9 cellular contexts compared by ENCODE assay signal in the genomic region with DNA sequence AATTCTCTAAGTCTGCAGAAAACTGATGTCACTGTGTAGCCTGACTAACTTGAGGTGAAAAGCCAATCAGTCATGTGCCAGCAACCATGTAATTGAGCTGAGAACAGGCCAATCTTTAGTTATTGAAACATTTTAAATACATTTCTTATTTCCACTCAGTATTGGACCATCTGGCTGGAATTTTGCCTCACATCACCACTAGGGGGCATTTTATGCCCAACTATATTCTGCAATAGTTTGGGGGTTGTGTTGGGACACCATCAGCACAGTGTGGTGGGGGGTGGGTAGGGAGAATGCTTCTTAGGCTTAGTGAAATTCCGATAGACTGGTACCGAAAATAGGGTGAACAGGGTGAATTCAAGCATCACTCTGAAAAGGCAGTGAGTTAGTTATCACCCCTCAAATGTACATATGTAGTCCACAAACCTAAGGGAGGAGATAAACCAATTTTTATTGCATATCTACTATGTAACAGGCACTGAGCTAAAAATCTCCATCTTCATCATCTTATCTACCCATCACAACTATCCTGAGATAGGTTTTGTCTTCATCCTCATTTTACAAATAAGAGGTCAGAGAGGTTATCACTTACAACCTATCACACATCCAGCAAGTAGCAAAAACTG. TPM values are rescaled to one million over a fixed set of nuclear protein-coding genes. Genes with fewer than 3 reads are reported as not detected.
A peak's percentile ranks its signal among the peaks of the same experiment; 100 is the strongest.
DNase-seq lines count a peak whose midpoint lies in the region; ATAC-seq and TF ChIP-seq lines count a peak whose summit lies in the region.
"Had no signal": no experiment of that assay in that cellular context is flagged by ENCODE, and none has a peak within 500 bp of the region (broad histone marks: within the 10 kb centered on the region; RNA-seq: fewer than 3 reads in every experiment).

No MANE protein-coding gene starts in this region.

- H3K9me3 ChIP-seq in SK-N-SH (no peaks in the 10 kb centered on the region), Peyer's patch (no peaks in the 10 kb centered on the region), ovary (no peaks in the 10 kb centered on the region)

- peak; percentile 48 for TF ChIP-seq RAD21 in SK-N-SH (IDR thresholded peaks at IDR 0.05; ENCODE audit: low read length)

- no peak overlapping the region for H3K4me2 ChIP-seq in SK-N-SH

- TF ChIP-seq POLR2A in Peyer's patch (IDR thresholded peaks at IDR 0.05): no peak
- no peak for TF ChIP-seq POLR2A in ovary (IDR thresholded peaks at IDR 0.05)

- H3K27me3 Mint-ChIP-seq in CD14-positive monocyte (ENCODE audit: low read depth in 3 of 3): no peaks in the 10 kb centered on the region

- H2AFZ ChIP-seq in SK-N-SH (ENCODE audit: low read depth): no peak overlapping the region

- intact Hi-C loops in CD14-positive monocyte (cut with micrococcal nuclease) (no loop called here), left ventricle myocardium superior (cut with micrococcal nuclease) (no loop called here), ovary (cut with DNase I) (no loop called here)

- H3K27ac ChIP-seq in SK-N-SH (ENCODE audit: low read depth in 2 of 2, low read length in 1 of 2): no peak overlapping the region
- H3K27ac ChIP-seq in Peyer's patch: no peak overlapping the region
- no peak overlapping the region for H3K27ac ChIP-seq in ovary
- H3K27ac ChIP-seq: SK-N-MC had no signal

- H3K27me3 ChIP-seq in SK-N-SH (ENCODE audit: insufficient read depth) (peaks cover 2% of the 10 kb centered on the region; the same call in 1 of the 2 replicates), Peyer's patch (no peaks in the 10 kb centered on the region), ovary (no peaks in the 10 kb centered on the region)

- CTCF ChIA-PET in SK-N-SH (lab: Yijun Ruan, JAX): interaction anchor here (0.8 to 4.2 kb wide), 7 partner anchors 12 to 47 kb away, joined by 3 to 20 read pairs (median 4); no protein-coding TSS in a partner anchor

- no peaks in the 10 kb centered on the region for H4K20me1 ChIP-seq in SK-N-SH (ENCODE audit: insufficient read depth)

- peaks cover 0 to 4% (median 0%) of the 10 kb centered on the region in 7 donors for H3K9me3 Mint-ChIP-seq in CD14-positive monocyte

- H3K4me1 Mint-ChIP-seq in CD14-positive monocyte: no peaks in the 10 kb centered on the region

- ATAC-seq in GM18519 (IDR thresholded peaks at IDR 0.05; ENCODE audit: low FRiP score, unreplicated experiment) (peak; percentile 69), HG03175 (IDR thresholded peaks at IDR 0.05; ENCODE audit: unreplicated experiment) (peak; percentile 82), left ventricle myocardium superior (peak; percentile 51)

- H3K36me3 ChIP-seq in SK-N-SH (replicated peaks in 1 of 2; ENCODE audit: control insufficient read depth in 1 of 2, insufficient read depth in 2 of 2, low read length in 1 of 2): no peaks in the 10 kb centered on the region
- no peaks in the 10 kb centered on the region for H3K36me3 ChIP-seq in Peyer's patch
- no peaks in the 10 kb centered on the region for H3K36me3 ChIP-seq in ovary

- TF ChIP-seq CTCF in CD14-positive monocyte (IDR thresholded peaks at IDR 0.05): peak; percentile 47
- TF ChIP-seq CTCF in SK-N-SH (IDR thresholded peaks at IDR 0.05): peak; percentile 83
- peak in 3 of 6 experiments; percentile 21 to 38 (median 24) for TF ChIP-seq CTCF in Peyer's patch (IDR thresholded peaks at IDR 0.05)
- no peak for TF ChIP-seq CTCF in ovary (IDR thresholded peaks at IDR 0.05)

- POLR2A ChIA-PET in SK-N-SH (lab: Yijun Ruan, JAX): no interaction called here

- WGBS in SK-N-SH (ENCODE audit: low lambda C conversion rate): 2% methylated on average over 2 of the region's 2 CpGs
- 60 to 70% (median 69%) methylated on average over 2 of the region's 2 CpGs for WGBS in ovary, 3 donors

- no peak overlapping the region for H3K9ac ChIP-seq in SK-N-SH

- DNase-seq in CD14-positive monocyte (ENCODE audit: low spot score) (no peak), SK-N-SH (peak; percentile 37), left ventricle myocardium superior (no peak), islet precursor cell (no peak), Peyer's patch (no peak), ovary (no peak)

- H3K4me3 Mint-ChIP-seq in CD14-positive monocyte: no peak overlapping the region

- no peaks in the 10 kb centered on the region for H3K9me2 ChIP-seq in SK-N-SH

- H3K4me3 ChIP-seq in SK-N-SH (ENCODE audit: low read depth in 2 of 2, low read length in 1 of 2) (no peak overlapping the region), Peyer's patch (no peak overlapping the region), ovary (no peak overlapping the region)
- H3K4me3 ChIP-seq: SK-N-MC had no signal

- no peak overlapping the region for H3K27ac Mint-ChIP-seq in CD14-positive monocyte

- peaks cover 9% of the 10 kb centered on the region for H3F3A ChIP-seq in SK-N-SH (replicated peaks; ENCODE audit: insufficient read depth)

- no peaks in the 10 kb centered on the region for H3K79me2 ChIP-seq in SK-N-SH (ENCODE audit: insufficient read depth)

- no peaks in the 10 kb centered on the region for H3K36me3 Mint-ChIP-seq in CD14-positive monocyte

- H3K4me1 ChIP-seq in SK-N-SH (ENCODE audit: control insufficient read depth in 1 of 2, insufficient read depth in 2 of 2, low read depth in 1 of 2, low read length in 1 of 2) (peaks cover 0 to 4% of the 10 kb centered on the region in 2 experiments; a peak in 1 of 4 replicates), Peyer's patch (no peaks in the 10 kb centered on the region), ovary (ENCODE audit: insufficient read depth) (no peaks in the 10 kb centered on the region)

- TF ChIP-seq EP300 in SK-N-SH (IDR thresholded peaks at IDR 0.05; ENCODE audit: borderline replicate concordance in 1 of 2, low read depth in 1 of 2, low read length in 1 of 2): no peak
- no peak for TF ChIP-seq EP300 in ovary (IDR thresholded peaks at IDR 0.05)

TF ChIP-seq in SK-N-SH, 30 proteins besides CTCF, POLR2A, EP300 and RAD21:
- TF ChIP-seq SMC3 (IDR thresholded peaks at IDR 0.05; ENCODE audit: low read depth, low read length) (no peak; the same call in 1 of the 2 replicates), CHD2 (IDR thresholded peaks at IDR 0.05; ENCODE audit: low read length, partially characterized antibody) (no peak), MXI1 (IDR thresholded peaks at IDR 0.05; ENCODE audit: low read depth, low read length) (no peak), TCF12 (IDR thresholded peaks at IDR 0.05) (no peak), EZH2phosphoT487 (IDR thresholded peaks at IDR 0.05; ENCODE audit: borderline replicate concordance, low read depth) (no peak), SIN3A (IDR thresholded peaks at IDR 0.05; ENCODE audit: borderline replicate concordance, low read depth, low read length) (no peak), NFIC (IDR thresholded peaks at IDR 0.05; ENCODE audit: borderline replicate concordance) (no peak), YY1 (IDR thresholded peaks at IDR 0.05; ENCODE audit: low read depth) (no peak), RFX5 (IDR thresholded peaks at IDR 0.05; ENCODE audit: low read length) (no peak), POLR2AphosphoS5 (IDR thresholded peaks at IDR 0.05; ENCODE audit: low read depth, low read length) (no peak), RXRA (IDR thresholded peaks at IDR 0.05; ENCODE audit: borderline replicate concordance, low read depth) (no peak), JUND (IDR thresholded peaks at IDR 0.05) (no peak), NRF1 (IDR thresholded peaks at IDR 0.05; ENCODE audit: low read depth, low read length) (no peak), GATA2 (CRISPR knock-in tag; IDR thresholded peaks at IDR 0.05) (no peak), TAF1 (IDR thresholded peaks at IDR 0.05; ENCODE audit: borderline replicate concordance, low read depth, low read length) (no peak)
- TF ChIP-seq, protein P1, sequence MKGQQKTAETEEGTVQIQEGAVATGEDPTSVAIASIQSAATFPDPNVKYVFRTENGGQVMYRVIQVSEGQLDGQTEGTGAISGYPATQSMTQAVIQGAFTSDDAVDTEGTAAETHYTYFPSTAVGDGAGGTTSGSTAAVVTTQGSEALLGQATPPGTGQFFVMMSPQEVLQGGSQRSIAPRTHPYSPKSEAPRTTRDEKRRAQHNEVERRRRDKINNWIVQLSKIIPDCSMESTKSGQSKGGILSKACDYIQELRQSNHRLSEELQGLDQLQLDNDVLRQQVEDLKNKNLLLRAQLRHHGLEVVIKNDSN (IDR thresholded peaks at IDR 0.05; ENCODE audit: borderline replicate concordance, low read depth): no peak
- TF ChIP-seq, protein P2, sequence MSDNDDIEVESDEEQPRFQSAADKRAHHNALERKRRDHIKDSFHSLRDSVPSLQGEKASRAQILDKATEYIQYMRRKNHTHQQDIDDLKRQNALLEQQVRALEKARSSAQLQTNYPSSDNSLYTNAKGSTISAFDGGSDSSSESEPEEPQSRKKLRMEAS (IDR thresholded peaks at IDR 0.05; ENCODE audit: low read depth): no peak
- TF ChIP-seq, protein P3, sequence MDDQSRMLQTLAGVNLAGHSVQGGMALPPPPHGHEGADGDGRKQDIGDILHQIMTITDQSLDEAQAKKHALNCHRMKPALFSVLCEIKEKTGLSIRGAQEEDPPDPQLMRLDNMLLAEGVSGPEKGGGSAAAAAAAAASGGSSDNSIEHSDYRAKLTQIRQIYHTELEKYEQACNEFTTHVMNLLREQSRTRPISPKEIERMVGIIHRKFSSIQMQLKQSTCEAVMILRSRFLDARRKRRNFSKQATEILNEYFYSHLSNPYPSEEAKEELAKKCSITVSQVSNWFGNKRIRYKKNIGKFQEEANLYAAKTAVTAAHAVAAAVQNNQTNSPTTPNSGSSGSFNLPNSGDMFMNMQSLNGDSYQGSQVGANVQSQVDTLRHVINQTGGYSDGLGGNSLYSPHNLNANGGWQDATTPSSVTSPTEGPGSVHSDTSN (IDR thresholded peaks at IDR 0.05): no peak

RNA-seq across cellular contexts. Expression of a gene that starts 17.8 kb away (rescaled TPM):
- polyA plus RNA-seq in CD14-positive monocyte (not detected), SK-N-SH (2012; rRNA removed) (not detected in 2 replicates), ovary (not detected)
- polyA plus RNA-seq in SK-N-SH (2012; cell fraction: cytosol; rRNA removed): not detected in 2 replicates
- not detected in 2 replicates for polyA plus RNA-seq in SK-N-SH (2012; cell fraction: nucleus; rRNA removed)
- total RNA-seq in left ventricle myocardium superior (not detected), Peyer's patch (not detected), ovary (not detected)

Comparison
In these comparisons a context has a peak if more than half of its experiments do, and no peak if none do; other contexts are left out.
1. CTCF ChIP-seq: peak in CD14-positive monocyte (single experiment) and SK-N-SH (single experiment); none in ovary (0 of 3).
2. Peak in every context shown above with its lines, with median percentiles within 50 percentile points of each other: ATAC-seq.